In genomic region chr10:43128958-43129706, GRCh38 we compare ENCODE assay signal across 1 cellular context.
TF ChIP-seq lines count a peak whose summit lies in the region.

No MANE protein-coding gene starts in this region.

TF ChIP-seq in WTC11, 78 proteins besides CTCF, POLR2A, EP300 and RAD21 (continued from another document):
- no peak for TF ChIP-seq ERG (CRISPR knock-in tag; IDR thresholded peaks at IDR 0.05)
